2 cellular contexts compared by ENCODE assay signal in genomic region chr6:157542405-157542943, GRCh38.
TF ChIP-seq lines count a peak whose summit lies in the region.

No MANE protein-coding gene starts in this region.

TF ChIP-seq in IMR-90, 13 proteins besides CTCF, POLR2A, EP300 and RAD21:
- no peak for TF ChIP-seq RCOR1 (IDR thresholded peaks at IDR 0.05; ENCODE audit: insufficient replicate concordance, low read length)

TF ChIP-seq in endothelial cell of umbilical vein, 7 proteins besides CTCF, POLR2A, EP300 and RAD21:
- no peak for TF ChIP-seq GATA2 (IDR thresholded peaks at IDR 0.05; ENCODE audit: insufficient read depth, insufficient read length, low read depth, low read length)
- no peak for TF ChIP-seq POLR2AphosphoS5 (IDR thresholded peaks at IDR 0.05; ENCODE audit: insufficient read depth, low read depth, low read length)
- TF ChIP-seq FOS (IDR thresholded peaks at IDR 0.05; ENCODE audit: borderline replicate concordance, insufficient read depth, low read length) = no peak
- no peak for TF ChIP-seq JUN (IDR thresholded peaks at IDR 0.05; ENCODE audit: borderline replicate concordance, insufficient read depth, insufficient read length, low read depth)
- no peak for TF ChIP-seq MYC (IDR thresholded peaks at IDR 0.05; ENCODE audit: low read depth, low read length)
- TF ChIP-seq EZH2 (IDR thresholded peaks at IDR 0.05; ENCODE audit: borderline replicate concordance, low read depth, low read length, severe bottlenecking) = no peak
- no peak for TF ChIP-seq MAX (IDR thresholded peaks at IDR 0.05; ENCODE audit: insufficient read depth, insufficient read length)
